ENCODE assay signal across 22 cellular contexts in the genomic region with DNA sequence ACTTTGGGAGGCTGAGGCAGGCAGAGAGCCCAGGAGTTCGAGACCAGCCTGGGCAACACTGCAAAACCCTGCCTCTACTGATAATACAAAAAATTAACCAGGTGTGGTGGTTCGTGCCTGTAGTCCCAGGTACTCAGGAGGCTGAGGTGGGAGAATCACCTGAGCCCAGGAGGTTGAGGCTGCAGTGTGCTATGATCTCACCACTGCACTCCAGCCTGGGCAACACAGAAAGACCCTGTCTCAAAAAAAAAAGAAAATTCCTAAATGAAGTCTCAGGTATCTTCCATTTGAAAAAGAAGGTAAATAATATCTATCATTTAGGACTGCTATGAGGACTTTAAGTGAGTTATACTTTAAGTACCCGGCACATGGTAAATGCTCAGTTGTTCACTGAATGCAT. TPM values are rescaled to one million over a fixed set of nuclear protein-coding genes. Genes with fewer than 3 reads are reported as not detected.
DNase-seq lines count a peak whose midpoint lies in the region; ATAC-seq and TF ChIP-seq lines count a peak whose summit lies in the region.
"Had no signal": no experiment of that assay in that cellular context is flagged by ENCODE, and none has a peak within 500 bp of the region (broad histone marks: within the 10 kb centered on the region; RNA-seq: fewer than 3 reads in every experiment).

No MANE protein-coding gene starts in this region.

- POLR2A ChIA-PET in WTC11 (lab: Charles Lee) = interaction anchor here (0.5 kb wide), 1 partner anchor 38 kb away, joined by 3 read pairs; no protein-coding TSS in a partner anchor
- POLR2A ChIA-PET in activated CD4-positive, alpha-beta T cell treated with anti-CD3 and anti-CD28 coated beads for 36 hours (lab: Charles Lee) = interaction anchor here (0.5 to 0.7 kb wide), 3 partner anchors 27 to 779 kb away, joined by 3 to 5 read pairs (median 5); no protein-coding TSS in a partner anchor

- H3K9me3 Mint-ChIP-seq in WTC11 = no peaks in the 10 kb centered on the region
- peaks cover 14% of the 10 kb centered on the region for H3K9me3 Mint-ChIP-seq in nephron progenitor cell
- no peaks in the 10 kb centered on the region for H3K9me3 Mint-ChIP-seq in activated CD4-positive, alpha-beta T cell treated with anti-CD3 and anti-CD28 coated beads for 36 hours (ENCODE audit: low read depth)
- H3K9me3 Mint-ChIP-seq in natural killer cell = no peaks in the 10 kb centered on the region
- H3K9me3 Mint-ChIP-seq: activated B cell treated with CpG ODN at 0.5 μM for 24 hours; activated naive CD8-positive, alpha-beta T cell treated with anti-CD3 and anti-CD28 coated beads, Interleukin-2, amount 50 U/mL, for 24 hours; activated T-helper 1 cell treated with anti-CD3 and anti-CD28 coated beads, Interleukin-12 subunit alpha, Interleukin-12 subunit beta, Interleukin-2, Interleukin-4 antibody, amounts not matched to agents 30 ng/mL and 10 ng/mL and 1 ng/mL, durations not matched to agents 14 hours and 24 hours and 36 hours; CD8-positive, alpha-beta memory T cell; natural killer cell treated with Interleukin-12 subunit alpha and Interleukin-12 subunit beta and Interleukin-15 and Interleukin-18, amount 100 ng/mL, for 72 hours had no signal

- H3K4me1 ChIP-seq in BE2C = no peaks in the 10 kb centered on the region

- no peaks in the 10 kb centered on the region for H3K9me3 ChIP-seq in BE2C
- H3K9me3 ChIP-seq: upper lobe of right lung had no signal

- CTCF ChIA-PET in WTC11 (lab: Charles Lee) = no interaction called here
- CTCF ChIA-PET in activated CD4-positive, alpha-beta T cell treated with anti-CD3 and anti-CD28 coated beads for 36 hours (lab: Charles Lee) = no interaction called here

- H3K4me3 Mint-ChIP-seq in WTC11 (no peak overlapping the region), nephron progenitor cell (peak overlapping the region; percentile 99), natural killer cell (no peak overlapping the region)
- no peak overlapping the region for H3K4me3 Mint-ChIP-seq in activated CD4-positive, alpha-beta T cell treated with anti-CD3 and anti-CD28 coated beads for 36 hours

- ATAC-seq in WTC11 (no peak), natural killer cell (no peak), HG02852 (IDR thresholded peaks at IDR 0.05; ENCODE audit: unreplicated experiment) (no peak)
- no peak for ATAC-seq in activated CD4-positive, alpha-beta T cell treated with anti-CD3 and anti-CD28 coated beads for 36 hours
- ATAC-seq: activated naive CD8-positive, alpha-beta T cell treated with anti-CD3 and anti-CD28 coated beads, Interleukin-2, amount 50 U/mL, for 24 hours; natural killer cell treated with Interleukin-12 subunit alpha and Interleukin-12 subunit beta and Interleukin-15 and Interleukin-18, amount 100 ng/mL, for 72 hours; stimulated activated naive CD8-positive, alpha-beta T cell treated with anti-CD3 and anti-CD28 coated beads, Interleukin-15, Interleukin-2, amounts not matched to agents 100 U/mL and 50 U/mL, for 24 hours; upper lobe of right lung had no signal

- H3K4me3 ChIP-seq in BE2C (ENCODE audit: low read depth, low read length) (peak overlapping the region; percentile 11; the same call in 1 of the 2 replicates), HFF-Myc (replicated peaks; ENCODE audit: low read depth, low read length) (peak overlapping the region; percentile 75)
- H3K4me3 ChIP-seq: upper lobe of right lung had no signal

- H3K36me3 ChIP-seq in BE2C = peaks cover 7% of the 10 kb centered on the region
- H3K36me3 ChIP-seq: cardiac muscle cell, upper lobe of right lung had no signal

- H3K27ac Mint-ChIP-seq in WTC11 = no peak overlapping the region
- no peak overlapping the region for H3K27ac Mint-ChIP-seq in nephron progenitor cell
- no peak overlapping the region for H3K27ac Mint-ChIP-seq in activated CD4-positive, alpha-beta T cell treated with anti-CD3 and anti-CD28 coated beads for 36 hours
- no peak overlapping the region for H3K27ac Mint-ChIP-seq in natural killer cell
- H3K27ac Mint-ChIP-seq: activated T-helper 1 cell treated with anti-CD3 and anti-CD28 coated beads, Interleukin-12 subunit alpha, Interleukin-12 subunit beta, Interleukin-2, Interleukin-4 antibody, amounts not matched to agents 30 ng/mL and 10 ng/mL and 1 ng/mL, durations not matched to agents 14 hours and 24 hours and 36 hours had no signal

- no peaks in the 10 kb centered on the region for H3K27me3 ChIP-seq in BE2C
- H3K27me3 ChIP-seq: cardiac muscle cell, upper lobe of right lung had no signal

- H3K4me1 Mint-ChIP-seq in WTC11 (peaks cover 17% of the 10 kb centered on the region), nephron progenitor cell (peaks cover 21% of the 10 kb centered on the region), natural killer cell (peaks cover 29 to 30% of the 10 kb centered on the region in 2 donors)
- H3K4me1 Mint-ChIP-seq in activated CD4-positive, alpha-beta T cell treated with anti-CD3 and anti-CD28 coated beads for 36 hours = peaks cover 31% of the 10 kb centered on the region

- TF ChIP-seq CTCF in BE2C (IDR thresholded peaks at IDR 0.05; ENCODE audit: low read depth, low read length) (no peak), HFF-Myc (IDR thresholded peaks at IDR 0.05; ENCODE audit: low read depth, low read length, missing control alignments) (no peak), WTC11 (IDR thresholded peaks at IDR 0.05) (no peak), nephron progenitor cell (IDR thresholded peaks at IDR 0.05) (no peak), natural killer cell (IDR thresholded peaks at IDR 0.05) (no peak)

- H3K36me3 Mint-ChIP-seq in WTC11 = peaks cover 16% of the 10 kb centered on the region
- peaks cover 33% of the 10 kb centered on the region for H3K36me3 Mint-ChIP-seq in nephron progenitor cell (ENCODE audit: low read depth)
- peaks cover 15% of the 10 kb centered on the region for H3K36me3 Mint-ChIP-seq in activated CD4-positive, alpha-beta T cell treated with anti-CD3 and anti-CD28 coated beads for 36 hours (ENCODE audit: low read depth)
- H3K36me3 Mint-ChIP-seq in natural killer cell = no peaks in the 10 kb centered on the region

- no peak for DNase-seq in BE2C
- no peak for DNase-seq in HFF-Myc (ENCODE audit: extremely low read depth, low read depth)
- no peak for DNase-seq in WTC11 (ENCODE audit: low spot score)
- DNase-seq in nephron progenitor cell = no peak
- DNase-seq in HUDEP-2 (lab: John Stamatoyannopoulos, UW; ENCODE audit: unreplicated experiment in 76 of 76) = no peak
- no peak for DNase-seq in activated CD4-positive, alpha-beta T cell treated with anti-CD3 and anti-CD28 coated beads for 36 hours
- DNase-seq in natural killer cell = no peak
- DNase-seq: ACHN; activated B cell treated with CpG ODN at 0.5 μM for 24 hours; activated CD8-positive, alpha-beta memory T cell treated with anti-CD3 and anti-CD28 coated beads for 24 hours; activated naive CD8-positive, alpha-beta T cell treated with anti-CD3 and anti-CD28 coated beads, Interleukin-2, amount 50 U/mL, for 24 hours; CD8-positive, alpha-beta memory T cell; head of caudate nucleus; islet precursor cell; KG1; NCI-H1436 treated with DMSO at 0.1 percent for 48 hours; stimulated activated naive CD8-positive, alpha-beta T cell treated with anti-CD3 and anti-CD28 coated beads, Interleukin-15, Interleukin-2, amounts not matched to agents 100 U/mL and 50 U/mL, for 24 hours; upper lobe of right lung had no signal

- no peaks in the 10 kb centered on the region for H3K27me3 Mint-ChIP-seq in WTC11 (ENCODE audit: low read depth)
- no peaks in the 10 kb centered on the region for H3K27me3 Mint-ChIP-seq in nephron progenitor cell (ENCODE audit: low read depth, poor library complexity)
- no peaks in the 10 kb centered on the region for H3K27me3 Mint-ChIP-seq in activated CD4-positive, alpha-beta T cell treated with anti-CD3 and anti-CD28 coated beads for 36 hours
- H3K27me3 Mint-ChIP-seq in natural killer cell (ENCODE audit: low read depth in 2 of 2) = no peaks in the 10 kb centered on the region
- H3K27me3 Mint-ChIP-seq: activated B cell treated with CpG ODN at 0.5 μM for 24 hours; activated naive CD8-positive, alpha-beta T cell treated with anti-CD3 and anti-CD28 coated beads, Interleukin-2, amount 50 U/mL, for 24 hours; natural killer cell treated with Interleukin-12 subunit alpha and Interleukin-12 subunit beta and Interleukin-15 and Interleukin-18, amount 100 ng/mL, for 72 hours had no signal

- intact Hi-C loops in activated CD4-positive, alpha-beta T cell treated with anti-CD3 and anti-CD28 coated beads for 36 hours (cut with DNase I, micrococcal nuclease) = no loop called here
- intact Hi-C loops in natural killer cell (cut with micrococcal nuclease) = no loop called here

TF ChIP-seq in WTC11, 78 proteins besides CTCF, POLR2A, EP300 and RAD21:
- TF ChIP-seq ZNF121 (CRISPR knock-in tag; IDR thresholded peaks at IDR 0.05) = peak; percentile 77
- TF ChIP-seq SMAD4 (CRISPR knock-in tag; IDR thresholded peaks at IDR 0.05) = no peak
- no peak for TF ChIP-seq RELA (CRISPR knock-in tag; IDR thresholded peaks at IDR 0.05; ENCODE audit: borderline replicate concordance)

RNA-seq across cellular contexts. Expression of a gene that starts 2.9 kb away (rescaled TPM):
- 36.4 TPM for polyA plus RNA-seq in BE2C (2012; ENCODE audit: insufficient read depth, insufficient read length, low read depth)
- total RNA-seq in WTC11 (2021) = 237 to 249 TPM (median 243 TPM) in 3 replicates
- 100 to 1,000 TPM; 129 to 130 TPM for total RNA-seq in activated CD4-positive, alpha-beta T cell treated with anti-CD3 and anti-CD28 coated beads for 36 hours
- 100 to 1,000 TPM in 2 of 3 donors, 10 to 100 TPM in 1; 96.1 to 108 (median 102) TPM for total RNA-seq in natural killer cell

RNA-seq across cellular contexts. Expression of a gene that starts 24.2 kb away (rescaled TPM):
- polyA plus RNA-seq in BE2C (2012; ENCODE audit: insufficient read depth, insufficient read length, low read depth) = 114 TPM
- total RNA-seq in WTC11 (2021) (97.3 to 99.2 TPM (median 98.1 TPM) in 3 replicates), natural killer cell (10 to 100 TPM; 72.0 to 83.4 (median 82.1) TPM)
- 10 to 100 TPM; 81.6 to 82.3 TPM for total RNA-seq in activated CD4-positive, alpha-beta T cell treated with anti-CD3 and anti-CD28 coated beads for 36 hours
